In the genomic region with DNA sequence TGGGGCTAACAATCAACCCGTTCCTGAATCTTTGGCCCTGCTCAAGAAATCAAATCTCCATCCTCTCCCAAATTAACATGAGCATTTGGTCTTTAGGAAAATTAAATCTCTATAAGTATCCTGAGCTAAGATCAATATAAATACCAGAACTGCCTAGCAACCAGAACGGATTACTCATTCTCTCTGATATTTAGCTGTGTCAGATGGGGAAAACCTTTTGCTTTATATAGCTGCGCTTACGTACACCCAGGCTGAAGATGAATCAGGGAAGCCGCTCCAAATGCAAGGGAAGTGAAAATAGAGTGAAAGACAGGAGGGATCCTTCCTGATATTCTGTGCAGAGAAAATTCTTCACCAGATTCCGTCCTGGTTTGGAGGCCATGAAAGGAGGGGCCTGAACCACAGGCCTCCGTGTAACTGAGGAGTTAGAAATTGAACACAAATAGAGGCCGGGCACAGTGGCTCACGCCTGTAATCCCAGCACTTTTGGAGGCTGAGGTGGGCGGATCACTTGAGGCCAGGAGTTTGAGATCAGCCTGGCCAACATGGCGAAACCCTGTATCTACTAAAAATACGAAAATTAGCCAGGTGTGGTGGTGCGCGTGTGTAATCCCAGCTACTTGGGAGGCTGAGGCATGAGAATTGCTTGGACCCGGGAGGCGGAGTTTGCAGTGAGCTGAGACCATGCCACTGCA, we compare ENCODE assay signal across 1 cellular context.
TF ChIP-seq lines count a peak whose summit lies in the region.

No MANE protein-coding gene starts in this region.

TF ChIP-seq in H1, 55 proteins besides CTCF, POLR2A, EP300 and RAD21:
- TF ChIP-seq POU5F1 (IDR thresholded peaks at IDR 0.05; ENCODE audit: low read depth, low read length) (no peak), RNF2 (IDR thresholded peaks at IDR 0.05; ENCODE audit: borderline replicate concordance, low read depth, low read length, missing control alignments, poor library complexity, severe bottlenecking) (no peak), ZNF274 (IDR thresholded peaks at IDR 0.05; ENCODE audit: borderline replicate concordance, extremely low read depth, low read length) (no peak), SP4 (IDR thresholded peaks at IDR 0.05; ENCODE audit: low read length) (no peak), MAFK (IDR thresholded peaks at IDR 0.05; ENCODE audit: low read depth, low read length) (no peak), KDM1A (IDR thresholded peaks at IDR 0.05; ENCODE audit: borderline replicate concordance, low read length) (no peak), TEAD4 (IDR thresholded peaks at IDR 0.05; ENCODE audit: low read depth, low read length) (no peak), JUN (IDR thresholded peaks at IDR 0.05; ENCODE audit: low read depth, low read length) (no peak), RXRA (IDR thresholded peaks at IDR 0.05; ENCODE audit: insufficient read depth, low read depth, low read length) (no peak), JUND (IDR thresholded peaks at IDR 0.05; ENCODE audit: low read length) (no peak), TAF7 (optimal IDR thresholded peaks at IDR 0.05; ENCODE audit: borderline replicate concordance, low read depth, low read length) (no peak), CHD1 (IDR thresholded peaks at IDR 0.05; ENCODE audit: low read depth, low read length) (no peak), CTBP2 (IDR thresholded peaks at IDR 0.05; ENCODE audit: borderline replicate concordance, insufficient read depth, insufficient read length, low read length) (no peak), KDM5A (IDR thresholded peaks at IDR 0.05; ENCODE audit: low read length) (no peak), TCF12 (IDR thresholded peaks at IDR 0.05; ENCODE audit: low read depth, low read length) (no peak), HDAC6 (IDR thresholded peaks at IDR 0.05; ENCODE audit: low read depth, low read length) (no peak)
- TF ChIP-seq, protein P1, sequence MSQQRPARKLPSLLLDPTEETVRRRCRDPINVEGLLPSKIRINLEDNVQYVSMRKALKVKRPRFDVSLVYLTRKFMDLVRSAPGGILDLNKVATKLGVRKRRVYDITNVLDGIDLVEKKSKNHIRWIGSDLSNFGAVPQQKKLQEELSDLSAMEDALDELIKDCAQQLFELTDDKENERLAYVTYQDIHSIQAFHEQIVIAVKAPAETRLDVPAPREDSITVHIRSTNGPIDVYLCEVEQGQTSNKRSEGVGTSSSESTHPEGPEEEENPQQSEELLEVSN (IDR thresholded peaks at IDR 0.05), result no peak
- TF ChIP-seq, protein P2, sequence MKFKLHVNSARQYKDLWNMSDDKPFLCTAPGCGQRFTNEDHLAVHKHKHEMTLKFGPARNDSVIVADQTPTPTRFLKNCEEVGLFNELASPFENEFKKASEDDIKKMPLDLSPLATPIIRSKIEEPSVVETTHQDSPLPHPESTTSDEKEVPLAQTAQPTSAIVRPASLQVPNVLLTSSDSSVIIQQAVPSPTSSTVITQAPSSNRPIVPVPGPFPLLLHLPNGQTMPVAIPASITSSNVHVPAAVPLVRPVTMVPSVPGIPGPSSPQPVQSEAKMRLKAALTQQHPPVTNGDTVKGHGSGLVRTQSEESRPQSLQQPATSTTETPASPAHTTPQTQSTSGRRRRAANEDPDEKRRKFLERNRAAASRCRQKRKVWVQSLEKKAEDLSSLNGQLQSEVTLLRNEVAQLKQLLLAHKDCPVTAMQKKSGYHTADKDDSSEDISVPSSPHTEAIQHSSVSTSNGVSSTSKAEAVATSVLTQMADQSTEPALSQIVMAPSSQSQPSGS (IDR thresholded peaks at IDR 0.05; ENCODE audit: low read length), result no peak
- TF ChIP-seq, protein P3, sequence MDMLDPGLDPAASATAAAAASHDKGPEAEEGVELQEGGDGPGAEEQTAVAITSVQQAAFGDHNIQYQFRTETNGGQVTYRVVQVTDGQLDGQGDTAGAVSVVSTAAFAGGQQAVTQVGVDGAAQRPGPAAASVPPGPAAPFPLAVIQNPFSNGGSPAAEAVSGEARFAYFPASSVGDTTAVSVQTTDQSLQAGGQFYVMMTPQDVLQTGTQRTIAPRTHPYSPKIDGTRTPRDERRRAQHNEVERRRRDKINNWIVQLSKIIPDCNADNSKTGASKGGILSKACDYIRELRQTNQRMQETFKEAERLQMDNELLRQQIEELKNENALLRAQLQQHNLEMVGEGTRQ (IDR thresholded peaks at IDR 0.05; ENCODE audit: low read length), result no peak
